ENCODE assay signal across 8 cellular contexts in genomic region chr15:22979069-22979698, GRCh38. TPM values are rescaled to one million over a fixed set of nuclear protein-coding genes. Genes with fewer than 3 reads are reported as not detected.
DNase-seq lines count a peak whose midpoint lies in the region; ATAC-seq, FAIRE-seq and TF ChIP-seq lines count a peak whose summit lies in the region.

No MANE protein-coding gene starts in this region.

- peaks cover 3% of the 10 kb centered on the region for H3K27me3 ChIP-seq in CD4-positive, CD25-positive, alpha-beta regulatory T cell (ENCODE audit: control insufficient read depth, insufficient read depth, low read length)
- no peaks in the 10 kb centered on the region for H3K27me3 ChIP-seq in keratinocyte (ENCODE audit: control insufficient read depth, extremely low read depth, insufficient read depth, low read length)

- TF ChIP-seq CTCF in cardiac fibroblast (IDR thresholded peaks at IDR 0.05; ENCODE audit: low read depth, low read length) (no peak), keratinocyte (optimal IDR thresholded peaks at IDR 0.05 in 1 of 3, IDR thresholded peaks at IDR 0.05 in 1 of 3, conservative IDR thresholded peaks at IDR 0.05 in 1 of 3; ENCODE audit: extremely low read depth in 1 of 3, insufficient read depth in 2 of 3, low read length in 3 of 3) (no peak)

- H3K27ac Mint-ChIP-seq in CD4-positive, CD25-positive, alpha-beta regulatory T cell: peak overlapping the region; percentile 34 to 72 (median 61)

- peak overlapping the region; percentile 75 for H3K4me3 ChIP-seq in CD4-positive, CD25-positive, alpha-beta regulatory T cell (ENCODE audit: low read depth, low read length)
- peak overlapping the region; percentile 84 to 90 for H3K4me3 ChIP-seq in cardiac fibroblast (replicated peaks in 1 of 2; ENCODE audit: low read depth in 2 of 2, low read length in 2 of 2)
- peak overlapping the region; percentile 91 to 99 (median 98) for H3K4me3 ChIP-seq in keratinocyte (ENCODE audit: control insufficient read depth in 2 of 3, extremely low read depth in 1 of 3, insufficient read depth in 2 of 3, low read depth in 1 of 3, low read length in 3 of 3)

- DNase-seq in CD4-positive, CD25-positive, alpha-beta regulatory T cell: peak in 2 of 3 donors; percentile 5 to 57
- DNase-seq in cardiac fibroblast (ENCODE audit: low read depth in 2 of 2): peak; percentile 55 to 62
- no peak for DNase-seq in keratinocyte (ENCODE audit: low read depth, low spot score)
- peak in 2 of 3 donors; percentile 9 to 41 for DNase-seq in stimulated activated CD4-positive, alpha-beta T cell treated with anti-CD3 and anti-CD28 coated beads, Interleukin-12 subunit alpha, Interleukin-12 subunit beta, amount 100 ng/mL, for 48 hours (ENCODE audit: low read depth in 2 of 3, low spot score in 1 of 3)

- peaks cover 3% of the 10 kb centered on the region for H3K36me3 Mint-ChIP-seq in CD4-positive, CD25-positive, alpha-beta regulatory T cell

- H2AFZ ChIP-seq in keratinocyte (ENCODE audit: control insufficient read depth, low read length): peak overlapping the region; percentile 91

- no peak for FAIRE-seq in keratinocyte (lab: Jason Lieb, UNC)

- H4K20me1 ChIP-seq in keratinocyte (ENCODE audit: control insufficient read depth, extremely low read depth, insufficient read depth, low read length): peaks cover 10% of the 10 kb centered on the region

- no peak overlapping the region for H3K27ac ChIP-seq in CD4-positive, CD25-positive, alpha-beta regulatory T cell (ENCODE audit: insufficient read depth, low read length, poor library complexity, severe bottlenecking)
- peak overlapping the region; percentile 88 for H3K27ac ChIP-seq in keratinocyte (ENCODE audit: control insufficient read depth, insufficient read depth, low read length)

- dilution Hi-C loops in keratinocyte (cut with MboI; ENCODE audit: extremely low pct_ligation_motif_present, low sequenced_read_pairs): no loop called here

- peaks cover 0 to 2% (median 0%) of the 10 kb centered on the region in 7 donors for H3K9me3 Mint-ChIP-seq in CD4-positive, CD25-positive, alpha-beta regulatory T cell

- peaks cover 9 to 18% (median 14%) of the 10 kb centered on the region in 4 donors for H3K4me1 Mint-ChIP-seq in CD4-positive, CD25-positive, alpha-beta regulatory T cell

- no peaks in the 10 kb centered on the region for H3K9me3 ChIP-seq in CD4-positive, CD25-positive, alpha-beta regulatory T cell (ENCODE audit: control insufficient read depth in 2 of 2, low read length in 2 of 2)
- H3K9me3 ChIP-seq in keratinocyte (ENCODE audit: control insufficient read depth, low read depth, low read length): no peaks in the 10 kb centered on the region

- peaks cover 54% of the 10 kb centered on the region for H3K79me2 ChIP-seq in keratinocyte (ENCODE audit: control insufficient read depth, insufficient read depth, low read length)

- H3K27me3 Mint-ChIP-seq in CD4-positive, CD25-positive, alpha-beta regulatory T cell: peaks cover 31% of the 10 kb centered on the region

- H3K9ac ChIP-seq in keratinocyte (ENCODE audit: control insufficient read depth, extremely low read depth, insufficient read depth, low read length): peak overlapping the region; percentile 95

- peak; percentile 33 to 52 for ATAC-seq in CD4-positive, CD25-positive, alpha-beta regulatory T cell (ENCODE audit: low read depth in 2 of 2)
- ATAC-seq in GM19372 (IDR thresholded peaks at IDR 0.05; ENCODE audit: low read depth, unreplicated experiment): peak; percentile 62
- ATAC-seq in HG03460 (IDR thresholded peaks at IDR 0.05; ENCODE audit: unreplicated experiment): peak; percentile 46
- peak; percentile 78 for ATAC-seq in SK-N-SH treated with all-trans-retinoic acid at 6 μM for 48 hours
- no peak for ATAC-seq in HG02970 (IDR thresholded peaks at IDR 0.05; ENCODE audit: low FRiP score, unreplicated experiment)

- H3K4me2 ChIP-seq in keratinocyte (ENCODE audit: control insufficient read depth, extremely low read depth, insufficient read depth, low read depth, low read length): peak overlapping the region; percentile 59

- peak overlapping the region; percentile 91 to 98 (median 94) for H3K4me3 Mint-ChIP-seq in CD4-positive, CD25-positive, alpha-beta regulatory T cell

- peaks cover 2% of the 10 kb centered on the region for H3K9me1 ChIP-seq in keratinocyte (ENCODE audit: control insufficient read depth, extremely low read depth, insufficient read depth, low read length)

- no peaks in the 10 kb centered on the region for H3K36me3 ChIP-seq in CD4-positive, CD25-positive, alpha-beta regulatory T cell (ENCODE audit: control insufficient read depth, insufficient read depth, low read length)
- no peaks in the 10 kb centered on the region for H3K36me3 ChIP-seq in keratinocyte (ENCODE audit: control insufficient read depth in 2 of 2, extremely low read depth in 1 of 2, insufficient read depth in 2 of 2, low read length in 2 of 2)

- peaks cover 18% of the 10 kb centered on the region for H3K4me1 ChIP-seq in CD4-positive, CD25-positive, alpha-beta regulatory T cell (ENCODE audit: control insufficient read depth, insufficient read depth, low read length, poor library complexity, severe bottlenecking)
- H3K4me1 ChIP-seq in keratinocyte (ENCODE audit: control insufficient read depth, extremely low read depth, insufficient read depth, low read length): peaks cover 10% of the 10 kb centered on the region

TF ChIP-seq in SK-N-SH treated with all-trans-retinoic acid at 6 μM for 48 hours, 23 proteins besides CTCF, POLR2A, EP300 and RAD21 (continues in another document):
- no peak for TF ChIP-seq SNAI2 (CRISPR knock-in tag; IDR thresholded peaks at IDR 0.05)
- TF ChIP-seq ZFP30 (CRISPR knock-in tag; IDR thresholded peaks at IDR 0.05): no peak
- no peak for TF ChIP-seq TSHZ2 (CRISPR knock-in tag; IDR thresholded peaks at IDR 0.05)
- TF ChIP-seq ZNF8 (CRISPR knock-in tag; IDR thresholded peaks at IDR 0.05): no peak
- no peak for TF ChIP-seq ZFP3 (CRISPR knock-in tag; IDR thresholded peaks at IDR 0.05)
- no peak for TF ChIP-seq BACH2 (CRISPR knock-in tag; IDR thresholded peaks at IDR 0.05; ENCODE audit: borderline replicate concordance)
- no peak for TF ChIP-seq RARB (CRISPR knock-in tag; IDR thresholded peaks at IDR 0.05)
- no peak for TF ChIP-seq ZC3H10 (CRISPR knock-in tag; IDR thresholded peaks at IDR 0.05)
- no peak for TF ChIP-seq TOX (CRISPR knock-in tag; IDR thresholded peaks at IDR 0.05; ENCODE audit: borderline replicate concordance)
- no peak for TF ChIP-seq PPARA (CRISPR knock-in tag; IDR thresholded peaks at IDR 0.05; ENCODE audit: borderline replicate concordance)
- no peak for TF ChIP-seq ISL1 (CRISPR knock-in tag; IDR thresholded peaks at IDR 0.05)
- TF ChIP-seq ZNF565 (CRISPR knock-in tag; conservative IDR thresholded peaks at IDR 0.05; ENCODE audit: low read depth): no peak
- TF ChIP-seq, protein P1, sequence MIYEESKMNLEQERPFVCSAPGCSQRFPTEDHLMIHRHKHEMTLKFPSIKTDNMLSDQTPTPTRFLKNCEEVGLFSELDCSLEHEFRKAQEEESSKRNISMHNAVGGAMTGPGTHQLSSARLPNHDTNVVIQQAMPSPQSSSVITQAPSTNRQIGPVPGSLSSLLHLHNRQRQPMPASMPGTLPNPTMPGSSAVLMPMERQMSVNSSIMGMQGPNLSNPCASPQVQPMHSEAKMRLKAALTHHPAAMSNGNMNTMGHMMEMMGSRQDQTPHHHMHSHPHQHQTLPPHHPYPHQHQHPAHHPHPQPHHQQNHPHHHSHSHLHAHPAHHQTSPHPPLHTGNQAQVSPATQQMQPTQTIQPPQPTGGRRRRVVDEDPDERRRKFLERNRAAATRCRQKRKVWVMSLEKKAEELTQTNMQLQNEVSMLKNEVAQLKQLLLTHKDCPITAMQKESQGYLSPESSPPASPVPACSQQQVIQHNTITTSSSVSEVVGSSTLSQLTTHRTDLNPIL (CRISPR knock-in tag; IDR thresholded peaks at IDR 0.05; ENCODE audit: low read depth): no peak

RNA-seq across cellular contexts. Expression of gene CYFIP1, which starts 1.0 kb away (rescaled TPM):
- 7.6 TPM for total RNA-seq in CD4-positive, CD25-positive, alpha-beta regulatory T cell
- polyA plus RNA-seq in CD4-positive, CD25-positive, alpha-beta regulatory T cell: 1 to 10 TPM; 1.1 to 3.1 (median 1.9) TPM
- polyA plus RNA-seq in keratinocyte: 72.3 to 73.0 TPM (median 72.9 TPM) in 3 replicates
- polyA plus RNA-seq in keratinocyte (2011; ENCODE audit: low read depth): 45.6 TPM
- 47.6 and 53.8 TPM in 2 replicates for polyA plus RNA-seq in keratinocyte (2011; cell fraction: cytosol; rRNA removed)
- 98.2 and 102 TPM in 2 replicates for polyA plus RNA-seq in keratinocyte (2011; cell fraction: nucleus; rRNA removed)
- 62.1 and 97.5 TPM in 2 replicates for polyA plus RNA-seq in keratinocyte (2012; ENCODE audit: low replicate concordance)
- polyA minus RNA-seq in keratinocyte: 173 to 219 TPM (median 175 TPM) in 3 replicates
- polyA minus RNA-seq in keratinocyte (2011; cell fraction: cytosol; rRNA and poly(A)+ RNA removed): 61.8 TPM
- 76.1 and 111 TPM in 2 replicates for polyA minus RNA-seq in keratinocyte (2011; cell fraction: nucleus; rRNA and poly(A)+ RNA removed)

Comparison
In these comparisons a context has a peak if more than half of its experiments do, and no peak if none do; other contexts are left out.
1. RNA of gene CYFIP1, which starts 1.0 kb away (polyA plus RNA-seq): 45.6 to 102 TPM in keratinocyte; 1.1 to 3.1 TPM in CD4-positive, CD25-positive, alpha-beta regulatory T cell; every median in the first group is over 10 times any median in the second.
2. Peak in every context shown above with its lines, with median percentiles within 50 percentile points of each other: H3K4me3 ChIP-seq.